In genomic region chr3:58036287-58037032, GRCh38 we compare ENCODE assay signal across 1 cellular context.
A peak's percentile ranks its signal among the peaks of the same experiment; 100 is the strongest.
TF ChIP-seq lines count a peak whose summit lies in the region.

No MANE protein-coding gene starts in this region.

TF ChIP-seq in GM12878, 131 proteins besides CTCF, POLR2A, EP300 and RAD21 (continued from another document):
- TF ChIP-seq ZNF687 (IDR thresholded peaks at IDR 0.05) (peak; percentile 97), BCLAF1 (IDR thresholded peaks at IDR 0.05) (no peak), NR2C1 (IDR thresholded peaks at IDR 0.05) (no peak), MXI1 (IDR thresholded peaks at IDR 0.05; ENCODE audit: low read depth, low read length) (no peak), ZNF24 (IDR thresholded peaks at IDR 0.05) (no peak), CBX5 (IDR thresholded peaks at IDR 0.05; ENCODE audit: low read depth) (no peak), PRDM15 (CRISPR knock-in tag; IDR thresholded peaks at IDR 0.05) (peak; percentile 91), SKIL (IDR thresholded peaks at IDR 0.05; ENCODE audit: low read depth, poor library complexity, severe bottlenecking) (no peak), SREBF1 (IDR thresholded peaks at IDR 0.05; ENCODE audit: low read length) (no peak)
- TF ChIP-seq, protein P1, sequence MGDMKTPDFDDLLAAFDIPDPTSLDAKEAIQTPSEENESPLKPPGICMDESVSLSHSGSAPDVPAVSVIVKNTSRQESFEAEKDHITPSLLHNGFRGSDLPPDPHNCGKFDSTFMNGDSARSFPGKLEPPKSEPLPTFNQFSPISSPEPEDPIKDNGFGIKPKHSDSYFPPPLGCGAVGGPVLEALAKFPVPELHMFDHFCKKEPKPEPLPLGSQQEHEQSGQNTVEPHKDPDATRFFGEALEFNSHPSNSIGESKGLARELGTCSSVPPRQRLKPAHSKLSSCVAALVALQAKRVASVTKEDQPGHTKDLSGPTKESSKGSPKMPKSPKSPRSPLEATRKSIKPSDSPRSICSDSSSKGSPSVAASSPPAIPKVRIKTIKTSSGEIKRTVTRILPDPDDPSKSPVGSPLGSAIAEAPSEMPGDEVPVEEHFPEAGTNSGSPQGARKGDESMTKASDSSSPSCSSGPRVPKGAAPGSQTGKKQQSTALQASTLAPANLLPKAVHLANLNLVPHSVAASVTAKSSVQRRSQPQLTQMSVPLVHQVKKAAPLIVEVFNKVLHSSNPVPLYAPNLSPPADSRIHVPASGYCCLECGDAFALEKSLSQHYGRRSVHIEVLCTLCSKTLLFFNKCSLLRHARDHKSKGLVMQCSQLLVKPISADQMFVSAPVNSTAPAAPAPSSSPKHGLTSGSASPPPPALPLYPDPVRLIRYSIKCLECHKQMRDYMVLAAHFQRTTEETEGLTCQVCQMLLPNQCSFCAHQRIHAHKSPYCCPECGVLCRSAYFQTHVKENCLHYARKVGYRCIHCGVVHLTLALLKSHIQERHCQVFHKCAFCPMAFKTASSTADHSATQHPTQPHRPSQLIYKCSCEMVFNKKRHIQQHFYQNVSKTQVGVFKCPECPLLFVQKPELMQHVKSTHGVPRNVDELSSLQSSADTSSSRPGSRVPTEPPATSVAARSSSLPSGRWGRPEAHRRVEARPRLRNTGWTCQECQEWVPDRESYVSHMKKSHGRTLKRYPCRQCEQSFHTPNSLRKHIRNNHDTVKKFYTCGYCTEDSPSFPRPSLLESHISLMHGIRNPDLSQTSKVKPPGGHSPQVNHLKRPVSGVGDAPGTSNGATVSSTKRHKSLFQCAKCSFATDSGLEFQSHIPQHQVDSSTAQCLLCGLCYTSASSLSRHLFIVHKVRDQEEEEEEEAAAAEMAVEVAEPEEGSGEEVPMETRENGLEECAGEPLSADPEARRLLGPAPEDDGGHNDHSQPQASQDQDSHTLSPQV (IDR thresholded peaks at IDR 0.05) = peak; percentile 98
- TF ChIP-seq, protein P2, sequence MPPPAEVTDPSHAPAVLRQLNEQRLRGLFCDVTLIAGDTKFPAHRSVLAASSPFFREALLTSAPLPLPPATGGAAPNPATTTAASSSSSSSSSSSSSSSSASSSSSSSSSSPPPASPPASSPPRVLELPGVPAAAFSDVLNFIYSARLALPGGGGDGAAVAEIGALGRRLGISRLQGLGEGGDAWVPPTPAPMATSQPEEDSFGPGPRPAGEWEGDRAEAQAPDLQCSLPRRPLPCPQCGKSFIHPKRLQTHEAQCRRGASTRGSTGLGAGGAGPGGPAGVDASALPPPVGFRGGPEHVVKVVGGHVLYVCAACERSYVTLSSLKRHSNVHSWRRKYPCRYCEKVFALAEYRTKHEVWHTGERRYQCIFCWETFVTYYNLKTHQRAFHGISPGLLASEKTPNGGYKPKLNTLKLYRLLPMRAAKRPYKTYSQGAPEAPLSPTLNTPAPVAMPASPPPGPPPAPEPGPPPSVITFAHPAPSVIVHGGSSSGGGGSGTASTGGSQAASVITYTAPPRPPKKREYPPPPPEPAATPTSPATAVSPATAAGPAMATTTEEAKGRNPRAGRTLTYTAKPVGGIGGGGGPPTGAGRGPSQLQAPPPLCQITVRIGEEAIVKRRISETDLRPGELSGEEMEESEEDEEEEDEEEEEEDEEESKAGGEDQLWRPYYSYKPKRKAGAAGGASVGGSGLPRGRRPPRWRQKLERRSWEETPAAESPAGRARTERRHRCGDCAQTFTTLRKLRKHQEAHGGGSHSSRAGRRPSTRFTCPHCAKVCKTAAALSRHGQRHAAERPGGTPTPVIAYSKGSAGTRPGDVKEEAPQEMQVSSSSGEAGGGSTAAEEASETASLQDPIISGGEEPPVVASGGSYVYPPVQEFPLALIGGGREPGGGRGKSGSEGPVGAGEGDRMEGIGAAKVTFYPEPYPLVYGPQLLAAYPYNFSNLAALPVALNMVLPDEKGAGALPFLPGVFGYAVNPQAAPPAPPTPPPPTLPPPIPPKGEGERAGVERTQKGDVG (CRISPR knock-in tag; IDR thresholded peaks at IDR 0.05) = peak; percentile 84; the same call in 1 of the 2 replicates
TF ChIP-seq in GM12878: peak in this region for 4.
